In genomic region chr3:29475854-29476253, GRCh38 we compare ENCODE assay signal across 30 cellular contexts.
A peak's percentile ranks its signal among the peaks of the same experiment; 100 is the strongest.
DNase-seq lines count a peak whose midpoint lies in the region; ATAC-seq and TF ChIP-seq lines count a peak whose summit lies in the region.
"Had no signal": no experiment of that assay in that cellular context is flagged by ENCODE, and none has a peak within 500 bp of the region (broad histone marks: within the 10 kb centered on the region; RNA-seq: fewer than 3 reads in every experiment).

No MANE protein-coding gene starts in this region.

- H3K4me3 ChIP-seq in Caco-2 (ENCODE audit: low read depth, low read length) (no peak overlapping the region), IMR-90 (ENCODE audit: insufficient read depth, low read depth, low read length) (no peak overlapping the region), iPS DF 6.9 (ENCODE audit: low read length) (no peak overlapping the region), neural progenitor cell (no peak overlapping the region)
- H3K4me3 ChIP-seq: adrenal gland, dorsolateral prefrontal cortex, gastrocnemius medialis, Peyer's patch, suprapubic skin had no signal

- dilution Hi-C loops in IMR-90 (cut with HindIII; ENCODE audit: low sequenced_read_pairs, unreplicated experiment): no loop called here

- H3K4me2 ChIP-seq in IMR-90 (ENCODE audit: low read depth, low read length): no peak overlapping the region
- H3K4me2 ChIP-seq in neural progenitor cell: peak overlapping the region; percentile 8

- in situ Hi-C loops in IMR-90 (cut with MboI; ENCODE audit: low sequenced_read_pairs): no loop called here

- H3K36me3 Mint-ChIP-seq in Caco-2 (ENCODE audit: insufficient read depth, unreplicated experiment) (no peaks in the 10 kb centered on the region), neural progenitor cell (peaks cover 3% of the 10 kb centered on the region)

- H2BK20ac ChIP-seq in IMR-90 (ENCODE audit: low read depth, low read length): no peak overlapping the region

- intact Hi-C loops in Caco-2 (cut with micrococcal nuclease; ENCODE audit: unreplicated experiment) (no loop called here), IMR-90 (cut with micrococcal nuclease) (no loop called here)

- peak overlapping the region; percentile 49; the same call in 1 of the 2 replicates for H2BK120ac ChIP-seq in IMR-90 (ENCODE audit: low read depth, low read length)

- TF ChIP-seq POLR2A in IMR-90 (IDR thresholded peaks at IDR 0.05; ENCODE audit: low read depth, low read length): no peak

- TF ChIP-seq RAD21 in IMR-90 (IDR thresholded peaks at IDR 0.05; ENCODE audit: low read length): no peak

- H3K14ac ChIP-seq in IMR-90 (replicated peaks; ENCODE audit: low read depth, low read length): peak overlapping the region; percentile 53; the same call in 1 of the 2 replicates

- BruUV-seq in Caco-2 (replicated peaks; lab: Mats Ljungman, UMichigan) (no TSS peak), IMR-90 (replicated peaks; lab: Mats Ljungman, UMichigan) (no TSS peak)

- H3K79me1 ChIP-seq in IMR-90 (ENCODE audit: low read depth in 1 of 2, low read length in 2 of 2): peaks cover 10 to 40% of the 10 kb centered on the region in 2 experiments; a peak in 3 of 4 replicates

- H3K27me3 ChIP-seq in Caco-2 (replicated peaks; ENCODE audit: control insufficient read depth, insufficient read depth, low read length): no peaks in the 10 kb centered on the region
- H3K27me3 ChIP-seq in IMR-90 (ENCODE audit: control insufficient read depth, insufficient read depth, low read length): no peaks in the 10 kb centered on the region
- no peaks in the 10 kb centered on the region for H3K27me3 ChIP-seq in iPS DF 6.9 (ENCODE audit: control insufficient read depth, insufficient read depth, low read length)
- no peaks in the 10 kb centered on the region for H3K27me3 ChIP-seq in neural progenitor cell
- H3K27me3 ChIP-seq: adrenal gland, brain microvascular endothelial cell, dorsolateral prefrontal cortex, gastrocnemius medialis, Peyer's patch, suprapubic skin had no signal

- no peak overlapping the region for H2BK5ac ChIP-seq in IMR-90 (ENCODE audit: low read depth, low read length, poor library complexity, severe bottlenecking)

- H4K20me1 ChIP-seq in IMR-90 (ENCODE audit: insufficient read depth, low read length) (no peaks in the 10 kb centered on the region), neural progenitor cell (ENCODE audit: low read depth) (no peaks in the 10 kb centered on the region)

- TF ChIP-seq CTCF in Caco-2 (IDR thresholded peaks at IDR 0.05; ENCODE audit: insufficient read depth in 1 of 2, low read depth in 1 of 2, low read length in 1 of 2, severe bottlenecking in 1 of 2, unreplicated experiment in 1 of 2) (no peak), IMR-90 (conservative IDR thresholded peaks at IDR 0.05; ENCODE audit: low read depth, low read length) (no peak), neural progenitor cell (IDR thresholded peaks at IDR 0.05) (no peak)

- H3K27me3 Mint-ChIP-seq in Caco-2 (ENCODE audit: insufficient read depth, unreplicated experiment) (no peaks in the 10 kb centered on the region), neural progenitor cell (ENCODE audit: insufficient read depth, low read depth) (no peaks in the 10 kb centered on the region)
- H3K27me3 Mint-ChIP-seq: activated B cell treated with CpG ODN at 0.5 μM for 24 hours, B cell had no signal

- no peak overlapping the region for H3K4me3 Mint-ChIP-seq in Caco-2 (ENCODE audit: unreplicated experiment)
- no peak overlapping the region for H3K4me3 Mint-ChIP-seq in neural progenitor cell
- H3K4me3 Mint-ChIP-seq: activated B cell treated with CpG ODN at 0.5 μM for 24 hours; activated T-cell treated with anti-CD3 and anti-CD28 coated beads, Interleukin-2, amount 50 U/mL, for 72 hours; B cell had no signal

- H3K4me1 Mint-ChIP-seq in Caco-2 (ENCODE audit: low read depth, unreplicated experiment) (peaks cover 8% of the 10 kb centered on the region), neural progenitor cell (peaks cover 9% of the 10 kb centered on the region)
- H3K4me1 Mint-ChIP-seq: activated B cell treated with CpG ODN at 0.5 μM for 24 hours, B cell had no signal

- DNase-seq in Caco-2 (peak; percentile 44 to 57), IMR-90 (no peak), iPS DF 6.9 (ENCODE audit: low read depth, low spot score) (peak; percentile 82), neural progenitor cell (ENCODE audit: low spot score) (peak; percentile 40), UCSD-AML1 (lab: John Stamatoyannopoulos, UW; ENCODE audit: unreplicated experiment) (no peak), SW 1271 (lab: John Stamatoyannopoulos, UW) (no peak)
- DNase-seq: activated B cell treated with CpG ODN at 0.5 μM for 24 hours; activated CD4-positive, alpha-beta T cell treated with anti-CD3 and anti-CD28 coated beads, Interleukin-2, amount 50 U/mL, for 1 hour; activated naive CD4-positive, alpha-beta T cell treated with Interleukin-2 at 50 U/mL for 16 hours; activated T-cell treated with anti-CD3 and anti-CD28 coated beads, Interleukin-2, amount 50 U/mL, for 72 hours; adrenal gland; brain microvascular endothelial cell; dorsolateral prefrontal cortex; gastrocnemius medialis; hippocampal formation; Karpas-422; kidney glomerular epithelial cell; mammary epithelial cell; NCI-H2171; NCI-H524 treated with DMSO at 0.1 percent for 48 hours; Peyer's patch; stimulated activated CD4-positive, alpha-beta T cell treated with anti-CD3 and anti-CD28 coated beads, Interleukin-15, amount 100 ng/mL, for 24 hours; stimulated activated naive CD4-positive, alpha-beta T cell; T1000 had no signal

- CTCF ChIA-PET in Caco-2 (lab: Charles Lee): no interaction called here
- CTCF ChIA-PET in IMR-90 (lab: Yijun Ruan, JAX): interaction anchor here (0.7 kb wide), 1 partner anchor 142 kb away, joined by 4 read pairs; no protein-coding TSS in a partner anchor

- ATAC-seq in IMR-90 (ENCODE audit: low read depth) (no peak), HG03342 (IDR thresholded peaks at IDR 0.05; ENCODE audit: unreplicated experiment) (no peak), HG03460 (IDR thresholded peaks at IDR 0.05; ENCODE audit: unreplicated experiment) (no peak)
- ATAC-seq: activated T-cell treated with anti-CD3 and anti-CD28 coated beads, Interleukin-2, amount 50 U/mL, for 72 hours; gastrocnemius medialis; HCT116; sciatic nerve had no signal

- POLR2A ChIA-PET in Caco-2 (lab: Charles Lee) (no interaction called here), IMR-90 (lab: Charles Lee; ENCODE audit: unreplicated experiment) (no interaction called here)

- no peak overlapping the region for H3K27ac Mint-ChIP-seq in Caco-2 (ENCODE audit: unreplicated experiment)
- no peak overlapping the region for H3K27ac Mint-ChIP-seq in neural progenitor cell
- H3K27ac Mint-ChIP-seq: activated B cell treated with CpG ODN at 0.5 μM for 24 hours; activated T-cell treated with anti-CD3 and anti-CD28 coated beads, Interleukin-2, amount 50 U/mL, for 72 hours; B cell had no signal

- no peaks in the 10 kb centered on the region for H3K9me3 Mint-ChIP-seq in Caco-2 (ENCODE audit: unreplicated experiment)
- peaks cover 6% of the 10 kb centered on the region for H3K9me3 Mint-ChIP-seq in neural progenitor cell
- H3K9me3 Mint-ChIP-seq: activated B cell treated with CpG ODN at 0.5 μM for 24 hours had no signal

- H3K79me2 ChIP-seq in neural progenitor cell (ENCODE audit: low read depth): no peaks in the 10 kb centered on the region

- H2BK15ac ChIP-seq in IMR-90 (ENCODE audit: low read depth, low read length): no peak overlapping the region

- no peaks in the 10 kb centered on the region for H3F3A ChIP-seq in neural progenitor cell (ENCODE audit: low read depth)

- H2AK9ac ChIP-seq in IMR-90 (replicated peaks; ENCODE audit: low read depth, low read length, poor library complexity): no peak overlapping the region

- no peaks in the 10 kb centered on the region for H3K9me3 ChIP-seq in Caco-2
- no peaks in the 10 kb centered on the region for H3K9me3 ChIP-seq in IMR-90 (ENCODE audit: control insufficient read depth, insufficient read depth, low read length)
- no peaks in the 10 kb centered on the region for H3K9me3 ChIP-seq in iPS DF 6.9 (ENCODE audit: control insufficient read depth, insufficient read depth, low read length)
- H3K9me3 ChIP-seq in neural progenitor cell (ENCODE audit: low read depth): no peaks in the 10 kb centered on the region
- H3K9me3 ChIP-seq: adrenal gland, gastrocnemius medialis, Peyer's patch, suprapubic skin had no signal

- no peak overlapping the region for H3K23ac ChIP-seq in IMR-90 (ENCODE audit: low read depth, low read length)

- H3K36me3 ChIP-seq in Caco-2 (ENCODE audit: control insufficient read depth, insufficient read depth, low read length) (no peaks in the 10 kb centered on the region), IMR-90 (ENCODE audit: control insufficient read depth, insufficient read depth, low read length) (no peaks in the 10 kb centered on the region; the same call in 1 of the 2 replicates), iPS DF 6.9 (ENCODE audit: control insufficient read depth, insufficient read depth, low read length) (no peaks in the 10 kb centered on the region), neural progenitor cell (no peaks in the 10 kb centered on the region)
- H3K36me3 ChIP-seq: adrenal gland, brain microvascular endothelial cell, gastrocnemius medialis, Peyer's patch, suprapubic skin had no signal

- H3K27ac ChIP-seq in IMR-90 (ENCODE audit: insufficient read depth, low read length) (no peak overlapping the region), iPS DF 6.9 (ENCODE audit: low read length) (no peak overlapping the region), neural progenitor cell (no peak overlapping the region)
- H3K27ac ChIP-seq: adrenal gland, brain microvascular endothelial cell, dorsolateral prefrontal cortex, gastrocnemius medialis, Peyer's patch, suprapubic skin had no signal

- H3K18ac ChIP-seq in IMR-90 (ENCODE audit: low read depth, low read length): no peak overlapping the region

- no peak overlapping the region for H4K8ac ChIP-seq in IMR-90 (ENCODE audit: low read depth in 2 of 2, low read length in 2 of 2)

- H3K9ac ChIP-seq in IMR-90 (ENCODE audit: low read depth, low read length) (no peak overlapping the region), neural progenitor cell (no peak overlapping the region)

- H4K5ac ChIP-seq in IMR-90 (ENCODE audit: low read depth, low read length): no peak overlapping the region

- peak overlapping the region; percentile 32; the same call in 1 of the 2 replicates for H3K4ac ChIP-seq in IMR-90 (ENCODE audit: low read depth, low read length)

- no peak overlapping the region for H3K56ac ChIP-seq in IMR-90 (ENCODE audit: extremely low read depth, insufficient read depth, low read length)

- peaks cover 5% of the 10 kb centered on the region for H3K9me1 ChIP-seq in IMR-90 (ENCODE audit: insufficient read depth, low read length)

- H2AFZ ChIP-seq in IMR-90 (replicated peaks; ENCODE audit: low read length, poor library complexity) (no peak overlapping the region), neural progenitor cell (replicated peaks) (no peak overlapping the region)

- no peak overlapping the region for H4K91ac ChIP-seq in IMR-90 (ENCODE audit: insufficient read depth, low read depth, low read length)

- H3K4me1 ChIP-seq in Caco-2 (peaks cover 10% of the 10 kb centered on the region; the same call in 1 of the 2 replicates), IMR-90 (ENCODE audit: control insufficient read depth, insufficient read depth, low read length) (peaks cover 2% of the 10 kb centered on the region; the same call in 1 of the 2 replicates), iPS DF 6.9 (ENCODE audit: control insufficient read depth, insufficient read depth, low read length) (no peaks in the 10 kb centered on the region; the same call in 1 of the 2 replicates), neural progenitor cell (peaks cover 11% of the 10 kb centered on the region)
- H3K4me1 ChIP-seq: Peyer's patch, suprapubic skin had no signal

- H2AK5ac ChIP-seq in IMR-90 (ENCODE audit: low read depth, low read length): no peak overlapping the region

Comparison
In these comparisons a context has a peak if more than half of its experiments do, and no peak if none do; other contexts are left out.
1. DNase-seq: peak in Caco-2 (2 of 2), iPS DF 6.9 (single experiment) and neural progenitor cell (single experiment); none in IMR-90 (single experiment), UCSD-AML1 (single experiment) and SW 1271 (0 of 2).